1 cellular context compared by ENCODE assay signal in the genomic region with DNA sequence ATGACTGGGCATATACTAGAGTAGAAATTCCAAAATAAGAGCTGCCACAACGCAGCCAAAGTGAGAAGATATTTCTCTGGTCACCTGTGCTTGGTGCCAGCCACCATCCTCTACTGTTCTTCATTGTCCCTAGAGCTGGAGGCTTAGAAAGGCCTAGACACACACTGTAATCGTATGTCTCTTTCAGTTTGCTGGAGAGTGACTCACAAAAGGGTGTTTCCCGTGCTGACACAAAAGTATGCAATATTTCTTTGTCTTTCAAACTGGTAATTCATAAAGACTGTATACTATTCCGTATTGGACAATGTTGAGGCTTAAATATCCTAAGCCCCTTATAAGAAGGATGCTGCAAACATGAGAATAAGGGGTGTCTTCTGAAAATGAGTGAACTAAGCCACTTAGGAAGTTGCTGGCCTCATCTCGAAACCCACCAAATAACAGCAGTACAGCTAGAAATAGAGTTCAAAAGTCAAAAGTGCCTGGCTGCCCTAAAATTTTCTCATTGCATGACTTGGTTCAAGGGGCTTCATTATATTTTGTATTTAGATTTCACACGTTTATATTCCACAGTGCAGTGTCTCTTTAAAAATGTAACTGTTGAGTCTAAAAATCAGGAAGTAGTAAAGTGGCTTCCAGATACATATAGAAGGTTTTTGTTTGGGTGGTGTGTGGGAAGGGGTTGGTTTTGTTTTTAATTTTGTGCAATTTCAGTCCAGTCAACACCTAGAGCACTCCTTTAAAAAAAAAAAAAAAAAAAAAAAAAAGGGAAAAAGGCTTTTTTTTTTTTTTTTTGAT.
TF ChIP-seq lines count a peak whose summit lies in the region.

No MANE protein-coding gene starts in this region.

TF ChIP-seq in SK-N-SH treated with all-trans-retinoic acid at 6 μM for 48 hours, 23 proteins besides CTCF, POLR2A, EP300 and RAD21 (continued from another document):
- no peak for TF ChIP-seq ZNF8 (CRISPR knock-in tag; IDR thresholded peaks at IDR 0.05)
- no peak for TF ChIP-seq ZC3H10 (CRISPR knock-in tag; IDR thresholded peaks at IDR 0.05)
- TF ChIP-seq ZNF70 (CRISPR knock-in tag; IDR thresholded peaks at IDR 0.05) = no peak
- no peak for TF ChIP-seq ISL1 (CRISPR knock-in tag; IDR thresholded peaks at IDR 0.05)
- no peak for TF ChIP-seq ZNF565 (CRISPR knock-in tag; conservative IDR thresholded peaks at IDR 0.05; ENCODE audit: low read depth)
- TF ChIP-seq GLIS3 (CRISPR knock-in tag; IDR thresholded peaks at IDR 0.05) = no peak
- no peak for TF ChIP-seq OSR1 (CRISPR knock-in tag; IDR thresholded peaks at IDR 0.05)
- no peak for TF ChIP-seq ESRRG (CRISPR knock-in tag; IDR thresholded peaks at IDR 0.05)
- no peak for TF ChIP-seq RARB (CRISPR knock-in tag; IDR thresholded peaks at IDR 0.05)
